17 cellular contexts compared by ENCODE assay signal in the genomic region with DNA sequence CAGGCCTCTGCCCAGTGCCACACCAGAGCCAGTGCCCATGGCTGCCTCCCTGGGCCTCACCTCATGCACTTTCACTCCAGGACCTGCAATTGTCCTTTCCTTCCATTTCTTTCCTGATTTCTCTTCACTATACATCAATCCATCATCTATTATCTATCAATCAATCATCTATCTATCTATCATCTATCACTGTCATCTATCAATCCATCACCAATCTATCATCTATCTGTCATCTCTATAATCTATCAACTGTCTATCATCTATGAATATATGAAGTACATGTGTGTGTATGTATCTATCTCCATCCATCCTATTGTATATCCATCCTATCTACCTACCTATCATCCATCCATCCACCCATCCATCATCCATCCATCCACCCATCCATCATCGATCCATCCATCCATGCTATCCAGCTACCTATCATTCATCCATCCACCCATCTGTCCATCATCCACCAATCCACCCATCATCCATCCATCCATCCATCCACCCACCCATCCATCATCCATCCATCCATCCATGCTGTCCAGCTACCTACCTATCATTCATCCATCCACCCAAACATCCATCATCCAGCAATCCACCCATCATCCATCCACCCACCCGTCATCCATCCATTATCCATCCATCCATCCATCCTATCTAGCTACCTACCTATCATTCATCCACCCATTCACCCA. TPM values are rescaled to one million over a fixed set of nuclear protein-coding genes. Genes with fewer than 3 reads are reported as not detected.
DNase-seq lines count a peak whose midpoint lies in the region; ATAC-seq, FAIRE-seq and TF ChIP-seq lines count a peak whose summit lies in the region.
"Had no signal": no experiment of that assay in that cellular context is flagged by ENCODE, and none has a peak within 500 bp of the region (broad histone marks: within the 10 kb centered on the region; RNA-seq: fewer than 3 reads in every experiment).

No MANE protein-coding gene starts in this region.

- peaks cover 6 to 34% of the 10 kb centered on the region in 2 experiments; a peak in 4 of 5 replicates for H3K27me3 ChIP-seq in K562 (ENCODE audit: control insufficient read depth in 2 of 2, insufficient read depth in 2 of 2, low read length in 2 of 2)
- H3K27me3 ChIP-seq: BLaER1 treated with 17β-estradiol and CSF1 and Interleukin-3, amounts not matched to agents 10 nM and 100 nM had no signal

- 5% methylated on average over 2 of the region's 2 CpGs for WGBS in K562 (ENCODE audit: insufficient coverage, low coverage, missing lambda C conversion rate)

- CTCF ChIA-PET in K562 (lab: Yijun Ruan, JAX; ENCODE audit: low intra/inter-chr PET ratio): no interaction called here

- no peak for FAIRE-seq in K562 (lab: Jason Lieb, UNC)
- FAIRE-seq in urothelium cell line (lab: Jason Lieb, UNC): peak; percentile 92
- FAIRE-seq in GM19239 (lab: Jason Lieb, UNC): no peak

- no peak overlapping the region for H3K4me2 ChIP-seq in K562 (ENCODE audit: insufficient read depth, low read length)

- no peak overlapping the region for H2AFZ ChIP-seq in K562 (ENCODE audit: low read depth, low read length)
- H2AFZ ChIP-seq: GM23248 had no signal

- H3K36me3 ChIP-seq in K562 (ENCODE audit: control insufficient read depth, insufficient read depth, low read length): no peaks in the 10 kb centered on the region
- H3K36me3 ChIP-seq: BLaER1 treated with 17β-estradiol and CSF1 and Interleukin-3, amounts not matched to agents 10 nM and 100 nM had no signal

- BruUV-seq in K562 (replicated peaks; lab: Mats Ljungman, UMichigan): no TSS peak

- no peaks in the 10 kb centered on the region for H3K79me2 ChIP-seq in K562 (ENCODE audit: control insufficient read depth, insufficient read depth, low read length)

- DNase-seq in Right ventricle myocardium superior (peak; percentile 1), Right ventricle myocardium inferior (ENCODE audit: missing footprints) (no peak), K562 (ENCODE audit: extremely low read depth in 1 of 4, low spot score in 3 of 4) (no peak), mesenteric fat pad (ENCODE audit: low spot score) (peak; percentile 30), urothelium cell line (ENCODE audit: low spot score) (no peak), GM19239 (ENCODE audit: insufficient read length, low spot score) (no peak), hepatic stellate cell (ENCODE audit: low spot score) (no peak), anterior cingulate cortex (lab: John Stamatoyannopoulos, UW) (no peak)
- DNase-seq: 8988T; Calu3; CD4-positive, CD25-positive, alpha-beta regulatory T cell; DMS 273 treated with DMSO at 0.1 percent for 48 hours; GM23248; H9; HFFc6 had no signal

- no peak for ATAC-seq in Right ventricle myocardium superior (ENCODE audit: poor library complexity)
- no peak for ATAC-seq in Right ventricle myocardium inferior
- no peak for ATAC-seq in K562

- H3K4me1 ChIP-seq in K562 (replicated peaks in 1 of 2; ENCODE audit: control insufficient read depth in 2 of 2, insufficient read depth in 2 of 2, low read length in 2 of 2): peaks cover 0 to 21% of the 10 kb centered on the region in 2 experiments; a peak in 1 of 5 replicates

- H4K20me1 ChIP-seq in K562 (replicated peaks; ENCODE audit: control insufficient read depth, insufficient read depth, low read length): peaks cover 17% of the 10 kb centered on the region

- H3K27ac ChIP-seq in K562 (ENCODE audit: extremely low read depth, low read depth, low read length): no peak overlapping the region
- H3K27ac ChIP-seq: BLaER1 treated with 17β-estradiol and CSF1 and Interleukin-3, amounts not matched to agents 10 nM and 100 nM; GM23248 had no signal

- peaks cover 7% of the 10 kb centered on the region for H3K9me1 ChIP-seq in K562 (ENCODE audit: control insufficient read depth, insufficient read depth, low read length)

- in situ Hi-C loops in K562 (cut with MboI): no loop called here

- no peaks in the 10 kb centered on the region for H3K9me3 ChIP-seq in K562 (replicated peaks; ENCODE audit: control insufficient read depth, insufficient read depth, low read depth, low read length)

- no peak for TF ChIP-seq CTCF in K562 (IDR thresholded peaks at IDR 0.05 in 2 of 3, conservative IDR thresholded peaks at IDR 0.05 in 1 of 3; ENCODE audit: insufficient read depth in 2 of 3, low read depth in 1 of 3, low read length in 3 of 3)

- no peak for TF ChIP-seq RAD21 in K562 (CRISPR knock-in tag; conservative IDR thresholded peaks at IDR 0.05 in 1 of 2, IDR thresholded peaks at IDR 0.05 in 1 of 2)

- POLR2A ChIA-PET in K562 (lab: Yijun Ruan, JAX): interaction anchor here (0.9 to 1.2 kb wide), 2 partner anchors 9 to 13 kb away, joined by 3 to 6 read pairs; no protein-coding TSS in a partner anchor

- no peak overlapping the region for H3K9ac ChIP-seq in K562 (ENCODE audit: insufficient read depth in 1 of 2, low read depth in 2 of 2, low read length in 2 of 2)
- H3K9ac ChIP-seq: BLaER1 treated with 17β-estradiol and CSF1 and Interleukin-3, amounts not matched to agents 10 nM and 100 nM; GM23248 had no signal

- TF ChIP-seq POLR2A in K562 (conservative IDR thresholded peaks at IDR 0.05): no peak

- TF ChIP-seq EP300 in K562 (IDR thresholded peaks at IDR 0.05; ENCODE audit: low read length): no peak

- H3K4me3 ChIP-seq in K562: no peak overlapping the region
- H3K4me3 ChIP-seq: BLaER1 treated with 17β-estradiol and CSF1 and Interleukin-3, amounts not matched to agents 10 nM and 100 nM; GM23248 had no signal

- intact Hi-C loops in Right ventricle myocardium superior (cut with DNase I): no loop called here
- intact Hi-C loops in Right ventricle myocardium inferior (cut with DNase I): no loop called here
- intact Hi-C loops in K562 (cut with micrococcal nuclease): no loop called here

TF ChIP-seq in K562, 482 proteins besides CTCF, POLR2A, EP300 and RAD21 (continues in another document):
- TF ChIP-seq NELFE (IDR thresholded peaks at IDR 0.05; ENCODE audit: insufficient read depth, insufficient read length) (no peak), DPF2 (IDR thresholded peaks at IDR 0.05) (no peak), RAD51 (IDR thresholded peaks at IDR 0.05; ENCODE audit: borderline replicate concordance, low read depth) (no peak), ZNF175 (CRISPR knock-in tag; IDR thresholded peaks at IDR 0.05; ENCODE audit: low read depth) (no peak), ESRRB (CRISPR knock-in tag; IDR thresholded peaks at IDR 0.05; ENCODE audit: borderline replicate concordance) (no peak)
- TF ChIP-seq, protein P1, sequence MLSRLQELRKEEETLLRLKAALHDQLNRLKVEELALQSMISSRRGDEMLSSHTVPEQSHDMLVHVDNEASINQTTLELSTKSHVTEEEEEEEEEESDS (CRISPR knock-in tag; IDR thresholded peaks at IDR 0.05): no peak
- TF ChIP-seq, protein P2, sequence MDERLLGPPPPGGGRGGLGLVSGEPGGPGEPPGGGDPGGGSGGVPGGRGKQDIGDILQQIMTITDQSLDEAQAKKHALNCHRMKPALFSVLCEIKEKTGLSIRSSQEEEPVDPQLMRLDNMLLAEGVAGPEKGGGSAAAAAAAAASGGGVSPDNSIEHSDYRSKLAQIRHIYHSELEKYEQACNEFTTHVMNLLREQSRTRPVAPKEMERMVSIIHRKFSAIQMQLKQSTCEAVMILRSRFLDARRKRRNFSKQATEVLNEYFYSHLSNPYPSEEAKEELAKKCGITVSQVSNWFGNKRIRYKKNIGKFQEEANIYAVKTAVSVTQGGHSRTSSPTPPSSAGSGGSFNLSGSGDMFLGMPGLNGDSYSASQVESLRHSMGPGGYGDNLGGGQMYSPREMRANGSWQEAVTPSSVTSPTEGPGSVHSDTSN (CRISPR knock-in tag; IDR thresholded peaks at IDR 0.05; ENCODE audit: low read depth): no peak
- TF ChIP-seq, protein P2 (tag; conservative IDR thresholded peaks at IDR 0.05; ENCODE audit: low read depth): peak; percentile 80

RNA-seq across cellular contexts. Expression of a gene that starts 26.9 kb away (rescaled TPM):
- not detected for total RNA-seq in Right ventricle myocardium superior
- total RNA-seq in Right ventricle myocardium inferior: not detected
- total RNA-seq in K562 (2011; cell fraction: chromatin; rRNA removed; ENCODE audit: low replicate concordance): not detected in 2 replicates
- not detected in 2 replicates for total RNA-seq in K562 (2011; cell fraction: nucleolus; rRNA removed)
- total RNA-seq in K562 (2011; cell fraction: nucleoplasm; rRNA removed): not detected in 2 replicates
- total RNA-seq in K562 (2014; rRNA removed): not detected in 2 replicates
- not detected in 2 replicates for total RNA-seq in K562 (2014; rRNA removed; fragmentation: Illumina TruSeq; extraction: Trizol)
- not detected in 2 replicates for total RNA-seq in K562 (2015; rRNA removed; fragmentation: Illumina TruSeq; extraction: Trizol)
- total RNA-seq in K562 (2021): not detected in 2 replicates
- polyA plus RNA-seq in K562 (2011; rRNA removed): not detected in 2 replicates
- polyA plus RNA-seq in K562 (2011; cell fraction: cytosol; rRNA removed): not detected in 2 replicates
- polyA plus RNA-seq in K562 (2011; cell fraction: nucleus; rRNA removed): not detected in 2 replicates
- not detected in 2 replicates for polyA plus RNA-seq in K562 (2012)
- polyA plus RNA-seq in K562 (2014; fragmentation: Illumina TruSeq; extraction: Trizol): not detected in 2 replicates
- not detected for polyA plus RNA-seq in K562 (2014; fragmentation: Nextera tagmentation; extraction: Ambion mirVana)
- polyA plus RNA-seq in K562 (2014; rRNA removed): not detected in 2 replicates
- polyA minus RNA-seq in K562 (2011; rRNA and poly(A)+ RNA removed): not detected in 2 replicates
- not detected in 2 replicates for polyA minus RNA-seq in K562 (2011; cell fraction: cytosol; rRNA and poly(A)+ RNA removed)
- polyA minus RNA-seq in K562 (2011; cell fraction: nucleus; rRNA and poly(A)+ RNA removed): not detected in 2 replicates
- not detected for total RNA-seq in mesenteric fat pad
- total RNA-seq: Calu3; CD4-positive, CD25-positive, alpha-beta regulatory T cell; Daoy; GM23248; HFFc6 had no signal
- polyA plus RNA-seq: GM23248 had no signal

Comparison
In these comparisons a context has a peak if more than half of its experiments do, and no peak if none do; other contexts are left out.
1. DNase-seq: peak in Right ventricle myocardium superior (single experiment) and mesenteric fat pad (single experiment); none in Right ventricle myocardium inferior (single experiment), K562 (0 of 4), urothelium cell line (single experiment), GM19239 (single experiment), hepatic stellate cell (single experiment) and anterior cingulate cortex (0 of 58).